In genomic region chr14:24366664-24367505, GRCh38 we compare ENCODE assay signal across 8 cellular contexts. TPM values are rescaled to one million over a fixed set of nuclear protein-coding genes. Genes with fewer than 3 reads are reported as not detected.
DNase-seq lines count a peak whose midpoint lies in the region; ATAC-seq, FAIRE-seq and TF ChIP-seq lines count a peak whose summit lies in the region.

No MANE protein-coding gene starts in this region.

- POLR2A ChIA-PET in A673 (lab: Charles Lee; ENCODE audit: low non-redundant PET), result no interaction called here

- H3K27me3 Mint-ChIP-seq in T-helper 2 cell treated with Interferon-gamma antibody and Interleukin-4, amounts not matched to agents 5 μg/mL and 100 μg/mL, for 36 hours (ENCODE audit: low read depth), result peaks cover 62% of the 10 kb centered on the region
- H3K27me3 Mint-ChIP-seq in stimulated activated naive CD8-positive, alpha-beta T cell treated with anti-CD3 and anti-CD28 coated beads, Interleukin-15, amount 100 ng/mL, for 72 hours, result peaks cover 59% of the 10 kb centered on the region

- H3K4me3 Mint-ChIP-seq in T-helper 2 cell treated with Interferon-gamma antibody and Interleukin-4, amounts not matched to agents 5 μg/mL and 100 μg/mL, for 36 hours, result peak overlapping the region; percentile 27
- peak overlapping the region; percentile 82 to 92 for H3K4me3 Mint-ChIP-seq in stimulated activated naive CD8-positive, alpha-beta T cell treated with anti-CD3 and anti-CD28 coated beads, Interleukin-15, amount 100 ng/mL, for 72 hours

- peak overlapping the region; percentile 91 for H3K27ac ChIP-seq in A673 (ENCODE audit: low read depth, low read length, poor library complexity, severe bottlenecking)

- H3K36me3 Mint-ChIP-seq in T-helper 2 cell treated with Interferon-gamma antibody and Interleukin-4, amounts not matched to agents 5 μg/mL and 100 μg/mL, for 36 hours (ENCODE audit: low read depth), result no peaks in the 10 kb centered on the region

- TF ChIP-seq CTCF in A673 (conservative IDR thresholded peaks at IDR 0.05; ENCODE audit: low read depth, low read length) (no peak), GM12865 (IDR thresholded peaks at IDR 0.05; ENCODE audit: insufficient read depth, low read depth, low read length, missing control alignments) (no peak)

- no peaks in the 10 kb centered on the region for H3K36me3 ChIP-seq in A673 (ENCODE audit: insufficient read depth, low read length, poor library complexity, severe bottlenecking)

- peak; percentile 66 for ATAC-seq in HG02610 (IDR thresholded peaks at IDR 0.05; ENCODE audit: unreplicated experiment)
- peak; percentile 53 for ATAC-seq in stimulated activated naive CD8-positive, alpha-beta T cell treated with anti-CD3 and anti-CD28 coated beads, Interleukin-15, amount 100 ng/mL, for 72 hours

- peak; percentile 96 for DNase-seq in A673 (ENCODE audit: low spot score)
- DNase-seq in GM12865 (ENCODE audit: low read depth), result peak; percentile 69
- DNase-seq in NCI-H128 (lab: John Stamatoyannopoulos, UW; ENCODE audit: unreplicated experiment), result peak; percentile 89
- no peak for DNase-seq in T-helper 2 cell treated with Interferon-gamma antibody and Interleukin-4, amounts not matched to agents 5 μg/mL and 100 μg/mL, for 36 hours (ENCODE audit: low spot score)
- peak; percentile 64 to 78 for DNase-seq in lung microvascular endothelial cell (ENCODE audit: low read depth in 2 of 2)
- DNase-seq in stimulated activated naive CD8-positive, alpha-beta T cell treated with anti-CD3 and anti-CD28 coated beads, Interleukin-15, amount 100 ng/mL, for 72 hours, result peak; percentile 60 to 62

- no TSS peak for BruUV-seq in A673 (replicated peaks; lab: Mats Ljungman, UMichigan)

- peak overlapping the region; percentile 95 for H3K4me3 ChIP-seq in A673 (ENCODE audit: low read depth, low read length, poor library complexity, severe bottlenecking)
- peak overlapping the region; percentile 25 for H3K4me3 ChIP-seq in GM12865 (ENCODE audit: low read depth, low read length)

- no peak overlapping the region for H3K27ac Mint-ChIP-seq in T-helper 2 cell treated with Interferon-gamma antibody and Interleukin-4, amounts not matched to agents 5 μg/mL and 100 μg/mL, for 36 hours
- H3K27ac Mint-ChIP-seq in stimulated activated naive CD8-positive, alpha-beta T cell treated with anti-CD3 and anti-CD28 coated beads, Interleukin-15, amount 100 ng/mL, for 72 hours, result no peak overlapping the region

- CTCF ChIA-PET in A673 (lab: Charles Lee), result interaction anchor here (0.7 to 2.1 kb wide), 3 partner anchors 63 to 389 kb away, joined by 4 to 14 read pairs (median 4); partner anchors contain the start of genes CBLN3 and KHNYN

- H3K4me1 ChIP-seq in A673 (ENCODE audit: insufficient read depth, low read length, poor library complexity, severe bottlenecking), result peaks cover 12% of the 10 kb centered on the region

- peak; percentile 33 for FAIRE-seq in endometrium (lab: Jason Lieb, UNC)

- H3K9me3 ChIP-seq in A673 (ENCODE audit: low read depth, low read length, poor library complexity, severe bottlenecking), result no peaks in the 10 kb centered on the region

- H3K4me1 Mint-ChIP-seq in T-helper 2 cell treated with Interferon-gamma antibody and Interleukin-4, amounts not matched to agents 5 μg/mL and 100 μg/mL, for 36 hours (ENCODE audit: low read depth), result peaks cover 18% of the 10 kb centered on the region
- H3K4me1 Mint-ChIP-seq in stimulated activated naive CD8-positive, alpha-beta T cell treated with anti-CD3 and anti-CD28 coated beads, Interleukin-15, amount 100 ng/mL, for 72 hours, result peaks cover 44% of the 10 kb centered on the region

- no peaks in the 10 kb centered on the region for H3K9me3 Mint-ChIP-seq in T-helper 2 cell treated with Interferon-gamma antibody and Interleukin-4, amounts not matched to agents 5 μg/mL and 100 μg/mL, for 36 hours
- no peaks in the 10 kb centered on the region for H3K9me3 Mint-ChIP-seq in stimulated activated naive CD8-positive, alpha-beta T cell treated with anti-CD3 and anti-CD28 coated beads, Interleukin-15, amount 100 ng/mL, for 72 hours

- no peaks in the 10 kb centered on the region for H3K27me3 ChIP-seq in A673 (replicated peaks; ENCODE audit: insufficient read depth, low read depth, low read length, poor library complexity)

- intact Hi-C loops in A673 (cut with micrococcal nuclease; ENCODE audit: unreplicated experiment), result loop anchor here (1.0 to 5.0 kb wide), 3 partner anchors 31 to 45 kb away; no protein-coding TSS in a partner anchor

RNA-seq across cellular contexts. Expression of gene NFATC4, which starts 1.1 kb away (rescaled TPM):
- total RNA-seq in A673 (2021), result 38.1 and 69.0 TPM in 2 replicates
- total RNA-seq in lung microvascular endothelial cell, result 0.60 and 0.87 TPM in 2 replicates

RNA-seq across cellular contexts. Expression of gene RIPK3, which starts 27.1 kb away (rescaled TPM):
- not detected in 2 replicates for total RNA-seq in A673 (2021)
- 0.60 and 0.65 TPM in 2 replicates for total RNA-seq in lung microvascular endothelial cell

RNA-seq across cellular contexts. Expression of gene NYNRIN, which starts 31.9 kb away (rescaled TPM):
- total RNA-seq in A673 (2021) (8.6 and 17.3 TPM in 2 replicates), lung microvascular endothelial cell (1.4 and 4.1 TPM in 2 replicates)

RNA-seq across cellular contexts. Expression of gene ADCY4, which starts 32.0 kb away (rescaled TPM):
- total RNA-seq in A673 (2021), result 0.84 and 1.5 TPM in 2 replicates
- 34.9 and 60.1 TPM in 2 replicates for total RNA-seq in lung microvascular endothelial cell

RNA-seq across cellular contexts. Expression of gene LTB4R, which starts 55.6 kb away (rescaled TPM):
- total RNA-seq in A673 (2021) (6.6 and 8.9 TPM in 2 replicates), lung microvascular endothelial cell (2.0 and 2.2 TPM in 2 replicates)

Comparison
In these comparisons a context has a peak if more than half of its experiments do, and no peak if none do; other contexts are left out.
1. RNA of gene NFATC4, which starts 1.1 kb away (total RNA-seq): 38.1 to 69.0 TPM in A673; 0.60 to 0.87 TPM in lung microvascular endothelial cell; every median in the first group is over 10 times any median in the second.